ENCODE assay signal across 1 cellular context in the genomic region with DNA sequence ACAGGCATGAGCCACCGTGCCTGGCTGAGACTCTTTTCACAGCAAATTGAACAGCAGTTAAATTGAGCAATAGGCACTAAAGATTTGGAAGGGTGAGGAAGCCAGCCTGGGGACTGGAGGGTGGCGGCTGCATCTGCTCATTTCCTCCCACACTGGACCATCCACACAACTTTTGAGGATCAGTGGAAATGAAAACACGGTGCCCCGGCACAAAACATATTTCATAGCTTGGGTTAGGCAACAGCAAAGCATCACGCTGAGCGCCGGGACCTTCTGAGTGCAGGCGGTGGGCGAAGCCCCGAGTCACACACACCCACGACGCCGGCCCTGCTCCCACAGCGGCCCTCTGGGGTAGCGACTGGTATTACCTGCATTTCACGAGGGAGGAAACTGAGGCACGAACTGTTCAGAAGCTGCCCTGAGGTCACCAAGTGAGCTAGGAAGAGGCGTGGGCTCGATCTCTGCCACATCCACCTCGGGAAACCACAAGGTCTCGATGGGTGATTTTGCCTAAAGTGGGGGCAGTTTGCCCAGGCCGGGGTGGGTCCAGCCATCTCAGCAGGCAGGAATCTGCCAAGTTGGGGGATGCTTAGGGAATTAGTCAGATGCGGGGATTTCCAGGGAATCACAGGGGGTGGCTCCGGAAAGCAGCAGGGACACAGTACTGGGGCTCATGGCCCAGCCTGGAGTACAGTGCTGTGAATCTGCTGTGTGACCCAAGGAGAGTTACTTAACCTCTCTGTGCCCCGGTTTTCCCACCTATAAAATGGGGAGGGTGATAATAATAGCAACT.
TF ChIP-seq lines count a peak whose summit lies in the region.

No MANE protein-coding gene starts in this region.

TF ChIP-seq in GM23338, 12 proteins besides CTCF, POLR2A, EP300 and RAD21 (continued from another document):
- TF ChIP-seq ZNF462 (CRISPR knock-in tag; IDR thresholded peaks at IDR 0.05) (no peak), STAT1 (IDR thresholded peaks at IDR 0.05; ENCODE audit: unreplicated experiment) (no peak), EZH2 (IDR thresholded peaks at IDR 0.05; ENCODE audit: low read depth, unreplicated experiment) (no peak), ETS1 (IDR thresholded peaks at IDR 0.05) (no peak), REST (IDR thresholded peaks at IDR 0.05; ENCODE audit: unreplicated experiment) (no peak), ZNF331 (CRISPR knock-in tag; IDR thresholded peaks at IDR 0.05; ENCODE audit: low read depth) (no peak)
